15 cellular contexts compared by ENCODE assay signal in the genomic region with DNA sequence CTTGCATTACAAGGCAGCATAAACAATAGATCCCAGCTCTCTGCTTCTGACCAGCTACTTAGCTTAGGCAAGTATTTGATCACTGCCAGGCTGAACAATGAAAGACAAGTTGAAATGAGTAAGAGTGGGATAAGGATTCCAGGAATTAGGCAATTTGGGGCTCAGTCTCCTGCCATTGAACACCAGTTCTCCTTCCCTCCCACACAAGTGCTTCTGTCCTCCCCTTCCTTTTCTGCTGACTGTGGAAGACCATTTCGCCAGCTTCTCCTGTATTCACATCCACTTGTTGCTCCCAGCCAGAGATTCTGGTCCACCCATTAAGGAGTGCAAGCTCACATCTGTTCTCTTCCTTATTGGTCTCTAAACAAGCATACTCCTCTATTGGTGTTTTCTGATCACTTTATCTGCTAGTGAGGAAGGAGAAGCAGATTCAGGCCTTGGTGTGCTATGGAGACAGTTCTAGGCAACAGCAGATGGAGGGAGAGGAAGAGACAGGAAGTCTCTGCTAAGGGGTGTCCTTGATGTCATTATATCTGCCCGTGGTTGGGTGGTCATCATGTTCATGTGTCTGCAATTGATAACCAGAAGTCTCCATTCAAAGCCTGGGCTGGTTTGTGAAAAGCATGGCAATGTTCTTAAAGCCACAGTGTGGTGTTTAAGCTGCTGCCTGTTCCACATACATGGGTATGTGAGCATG.
DNase-seq lines count a peak whose midpoint lies in the region; ATAC-seq, FAIRE-seq and TF ChIP-seq lines count a peak whose summit lies in the region.
"Had no signal": no experiment of that assay in that cellular context is flagged by ENCODE, and none has a peak within 500 bp of the region (broad histone marks: within the 10 kb centered on the region; RNA-seq: fewer than 3 reads in every experiment).

No MANE protein-coding gene starts in this region.

- H3K27me3 ChIP-seq in K562 (ENCODE audit: control insufficient read depth in 2 of 2, insufficient read depth in 2 of 2, low read length in 2 of 2): peaks cover under 1 to 10% of the 10 kb centered on the region in 2 experiments; a peak in 3 of 5 replicates
- H3K27me3 ChIP-seq: body of pancreas had no signal

- intact Hi-C loops in K562 (cut with micrococcal nuclease): no loop called here

- no peaks in the 10 kb centered on the region for H4K20me1 ChIP-seq in K562 (replicated peaks; ENCODE audit: control insufficient read depth, insufficient read depth, low read length)

- FAIRE-seq in D721Med (lab: Jason Lieb, UNC): peak; percentile 25
- FAIRE-seq in K562 (lab: Jason Lieb, UNC): peak; percentile 42

- H3K4me1 Mint-ChIP-seq in naive thymus-derived CD8-positive, alpha-beta T cell: peaks cover 32 to 76% (median 74%) of the 10 kb centered on the region in 4 donors
- H3K4me1 Mint-ChIP-seq in type B pancreatic cell (ENCODE audit: unreplicated experiment) (peaks cover 6% of the 10 kb centered on the region), mesothelial cell of epicardium (no peaks in the 10 kb centered on the region)

- H3K9me3 Mint-ChIP-seq in naive thymus-derived CD8-positive, alpha-beta T cell: peaks cover 0 to 17% (median 6%) of the 10 kb centered on the region in 9 donors
- H3K9me3 Mint-ChIP-seq in type B pancreatic cell (peaks cover 14% of the 10 kb centered on the region), mesothelial cell of epicardium (peaks cover 15% of the 10 kb centered on the region)

- no peak for TF ChIP-seq RAD21 in K562 (CRISPR knock-in tag; conservative IDR thresholded peaks at IDR 0.05 in 1 of 2, IDR thresholded peaks at IDR 0.05 in 1 of 2)

- H3K27me3 Mint-ChIP-seq in naive thymus-derived CD8-positive, alpha-beta T cell: no peaks in the 10 kb centered on the region
- no peaks in the 10 kb centered on the region for H3K27me3 Mint-ChIP-seq in type B pancreatic cell
- H3K27me3 Mint-ChIP-seq in mesothelial cell of epicardium (ENCODE audit: low read depth): no peaks in the 10 kb centered on the region

- BruUV-seq in K562 (replicated peaks; lab: Mats Ljungman, UMichigan): no TSS peak

- TF ChIP-seq POLR2A in K562 (conservative IDR thresholded peaks at IDR 0.05): no peak

- H3K4me3 Mint-ChIP-seq in naive thymus-derived CD8-positive, alpha-beta T cell: peak overlapping the region in 8 of 10 donors; percentile 3 to 56 (median 44)
- H3K4me3 Mint-ChIP-seq in type B pancreatic cell: no peak overlapping the region
- no peak overlapping the region for H3K4me3 Mint-ChIP-seq in mesothelial cell of epicardium
- H3K4me3 Mint-ChIP-seq: endodermal cell had no signal

- H3K27ac ChIP-seq in K562 (ENCODE audit: extremely low read depth, low read depth, low read length): no peak overlapping the region
- H3K27ac ChIP-seq: body of pancreas had no signal

- POLR2A ChIA-PET in K562 (lab: Yijun Ruan, JAX): no interaction called here
- POLR2A ChIA-PET in naive thymus-derived CD8-positive, alpha-beta T cell (lab: Charles Lee): no interaction called here

- H3K27ac Mint-ChIP-seq in naive thymus-derived CD8-positive, alpha-beta T cell: peak overlapping the region in 9 of 10 donors; percentile 25 to 71 (median 58)
- H3K27ac Mint-ChIP-seq in type B pancreatic cell: no peak overlapping the region
- no peak overlapping the region for H3K27ac Mint-ChIP-seq in mesothelial cell of epicardium
- H3K27ac Mint-ChIP-seq: endodermal cell had no signal

- no peaks in the 10 kb centered on the region for H3K79me2 ChIP-seq in K562 (ENCODE audit: control insufficient read depth, insufficient read depth, low read length)

- TF ChIP-seq CTCF in D721Med (IDR thresholded peaks at IDR 0.05; ENCODE audit: insufficient read depth, missing control alignments) (no peak), K562 (IDR thresholded peaks at IDR 0.05 in 2 of 3, conservative IDR thresholded peaks at IDR 0.05 in 1 of 3; ENCODE audit: insufficient read depth in 2 of 3, low read depth in 1 of 3, low read length in 3 of 3) (no peak), type B pancreatic cell (conservative IDR thresholded peaks at IDR 0.05) (no peak), mesothelial cell of epicardium (IDR thresholded peaks at IDR 0.05; ENCODE audit: unreplicated experiment) (no peak)

- ATAC-seq in HG03432 (IDR thresholded peaks at IDR 0.05; ENCODE audit: unreplicated experiment) (peak; percentile 57), K562 (no peak)
- peak; percentile 50 to 59 for ATAC-seq in naive thymus-derived CD8-positive, alpha-beta T cell
- ATAC-seq: body of pancreas, left lobe of liver had no signal

- H3K4me1 ChIP-seq in K562 (replicated peaks in 1 of 2; ENCODE audit: control insufficient read depth in 2 of 2, insufficient read depth in 2 of 2, low read length in 2 of 2): no peaks in the 10 kb centered on the region

- CTCF ChIA-PET in K562 (lab: Yijun Ruan, JAX; ENCODE audit: low intra/inter-chr PET ratio): no interaction called here

- H3K36me3 ChIP-seq in K562 (ENCODE audit: control insufficient read depth, insufficient read depth, low read length): no peaks in the 10 kb centered on the region

- H3K36me3 Mint-ChIP-seq in naive thymus-derived CD8-positive, alpha-beta T cell: peaks cover 6 to 30% (median 23%) of the 10 kb centered on the region in 3 donors
- H3K36me3 Mint-ChIP-seq in type B pancreatic cell: no peaks in the 10 kb centered on the region
- no peaks in the 10 kb centered on the region for H3K36me3 Mint-ChIP-seq in mesothelial cell of epicardium

- no peak overlapping the region for H3K4me2 ChIP-seq in K562 (ENCODE audit: insufficient read depth, low read length)

- no peak overlapping the region for H2AFZ ChIP-seq in K562 (ENCODE audit: low read depth, low read length)

- H3K9me3 ChIP-seq in K562 (replicated peaks; ENCODE audit: control insufficient read depth, insufficient read depth, low read depth, low read length): no peaks in the 10 kb centered on the region
- H3K9me3 ChIP-seq: body of pancreas had no signal

- DNase-seq in D721Med (ENCODE audit: insufficient read length, low spot score): no peak
- DNase-seq in K562 (ENCODE audit: extremely low read depth in 1 of 4, low spot score in 3 of 4): no peak
- DNase-seq in naive thymus-derived CD8-positive, alpha-beta T cell: no peak
- DNase-seq in type B pancreatic cell (ENCODE audit: extremely low spot score, unreplicated experiment): no peak
- DNase-seq in COLO668 (lab: John Stamatoyannopoulos, UW; ENCODE audit: unreplicated experiment): no peak
- no peak for DNase-seq in mesothelial cell of epicardium (ENCODE audit: low spot score in 2 of 2, unreplicated experiment in 2 of 2)
- DNase-seq: activated CD4-positive, CD25-positive, alpha-beta regulatory T cell; activated T-cell treated with anti-CD3 and anti-CD28 coated beads, Interleukin-2, amount 50 U/mL, for 1 hour; body of pancreas; COR-L47; endodermal cell; glutamatergic neuron; MM.1S had no signal

- no peak for TF ChIP-seq EP300 in K562 (IDR thresholded peaks at IDR 0.05; ENCODE audit: low read length)

- H3K4me3 ChIP-seq in K562: no peak overlapping the region
- H3K4me3 ChIP-seq: body of pancreas had no signal

- 0% methylated on average over 2 of the region's 2 CpGs for WGBS in K562 (ENCODE audit: insufficient coverage, low coverage, missing lambda C conversion rate)

- in situ Hi-C loops in K562 (cut with MboI): no loop called here

- no peaks in the 10 kb centered on the region for H3K9me1 ChIP-seq in K562 (ENCODE audit: control insufficient read depth, insufficient read depth, low read length)

- H3K9ac ChIP-seq in K562 (ENCODE audit: insufficient read depth in 1 of 2, low read depth in 2 of 2, low read length in 2 of 2): no peak overlapping the region

TF ChIP-seq in K562, 482 proteins besides CTCF, POLR2A, EP300 and RAD21:
- TF ChIP-seq, protein P1, sequence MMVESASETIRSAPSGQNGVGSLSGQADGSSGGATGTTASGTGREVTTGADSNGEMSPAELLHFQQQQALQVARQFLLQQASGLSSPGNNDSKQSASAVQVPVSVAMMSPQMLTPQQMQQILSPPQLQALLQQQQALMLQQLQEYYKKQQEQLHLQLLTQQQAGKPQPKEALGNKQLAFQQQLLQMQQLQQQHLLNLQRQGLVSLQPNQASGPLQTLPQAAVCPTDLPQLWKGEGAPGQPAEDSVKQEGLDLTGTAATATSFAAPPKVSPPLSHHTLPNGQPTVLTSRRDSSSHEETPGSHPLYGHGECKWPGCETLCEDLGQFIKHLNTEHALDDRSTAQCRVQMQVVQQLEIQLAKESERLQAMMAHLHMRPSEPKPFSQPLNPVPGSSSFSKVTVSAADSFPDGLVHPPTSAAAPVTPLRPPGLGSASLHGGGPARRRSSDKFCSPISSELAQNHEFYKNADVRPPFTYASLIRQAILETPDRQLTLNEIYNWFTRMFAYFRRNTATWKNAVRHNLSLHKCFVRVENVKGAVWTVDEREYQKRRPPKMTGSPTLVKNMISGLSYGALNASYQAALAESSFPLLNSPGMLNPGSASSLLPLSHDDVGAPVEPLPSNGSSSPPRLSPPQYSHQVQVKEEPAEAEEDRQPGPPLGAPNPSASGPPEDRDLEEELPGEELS (CRISPR knock-in tag; IDR thresholded peaks at IDR 0.05; ENCODE audit: borderline replicate concordance): no peak
- TF ChIP-seq TEAD4 (IDR thresholded peaks at IDR 0.05; ENCODE audit: low read length): no peak
- TF ChIP-seq TEAD4 (CRISPR knock-in tag; IDR thresholded peaks at IDR 0.05; ENCODE audit: borderline replicate concordance): no peak
- no peak for TF ChIP-seq NEUROD1 (IDR thresholded peaks at IDR 0.05; ENCODE audit: borderline replicate concordance, low read depth, low read length, partially characterized antibody)
- no peak for TF ChIP-seq PHB (CRISPR knock-in tag; IDR thresholded peaks at IDR 0.05)
- TF ChIP-seq HNRNPK (IDR thresholded peaks at IDR 0.05; ENCODE audit: low read depth, low read length, poor library complexity, severe bottlenecking): no peak

Comparison
In these comparisons a context has a peak if more than half of its experiments do, and no peak if none do; other contexts are left out.
1. H3K27ac Mint-ChIP-seq: peak in naive thymus-derived CD8-positive, alpha-beta T cell (9 of 10); none in type B pancreatic cell (single experiment) and mesothelial cell of epicardium (single experiment).
2. H3K4me3 Mint-ChIP-seq: peak in naive thymus-derived CD8-positive, alpha-beta T cell (8 of 10); none in type B pancreatic cell (single experiment) and mesothelial cell of epicardium (single experiment).